8 cellular contexts compared by ENCODE assay signal in genomic region chr17:37107406-37108083, GRCh38.
DNase-seq lines count a peak whose midpoint lies in the region; ATAC-seq and TF ChIP-seq lines count a peak whose summit lies in the region.
"Had no signal": no experiment of that assay in that cellular context is flagged by ENCODE, and none has a peak within 500 bp of the region (broad histone marks: within the 10 kb centered on the region; RNA-seq: fewer than 3 reads in every experiment).

No MANE protein-coding gene starts in this region.

- ATAC-seq in right lobe of liver, result peak; percentile 99
- peak; percentile 44 to 87 for ATAC-seq in upper lobe of left lung (ENCODE audit: low FRiP score in 2 of 2)

- H3K27me3 ChIP-seq in right lobe of liver (no peaks in the 10 kb centered on the region), upper lobe of left lung (no peaks in the 10 kb centered on the region)

- intact Hi-C loops in right lobe of liver (cut with DNase I), result no loop called here

- no peak for TF ChIP-seq EP300 in upper lobe of left lung (IDR thresholded peaks at IDR 0.05)

- H3K4me3 ChIP-seq in epithelial cell of esophagus (ENCODE audit: low read length) (no peak overlapping the region), right lobe of liver (no peak overlapping the region), upper lobe of left lung (no peak overlapping the region)

- peak overlapping the region in 1 of 3 donors; percentile 22 for H3K27ac ChIP-seq in right lobe of liver
- H3K27ac ChIP-seq in upper lobe of left lung, result no peak overlapping the region

- H3K4me1 ChIP-seq in right lobe of liver, result peaks cover 0 to 16% (median 3%) of the 10 kb centered on the region in 4 donors
- peaks cover 0 to 6% (median 0%) of the 10 kb centered on the region in 4 donors for H3K4me1 ChIP-seq in upper lobe of left lung

- H3K9me3 ChIP-seq in right lobe of liver (no peaks in the 10 kb centered on the region), upper lobe of left lung (no peaks in the 10 kb centered on the region)

- TF ChIP-seq POLR2A in right lobe of liver (IDR thresholded peaks at IDR 0.05), result no peak
- TF ChIP-seq POLR2A in upper lobe of left lung (IDR thresholded peaks at IDR 0.05), result no peak

- 30% methylated on average over 5 of the region's 7 CpGs for WGBS in right lobe of liver (ENCODE audit: insufficient coverage, low coverage, low lambda C conversion rate, missing lambda C conversion rate)
- WGBS in upper lobe of left lung, 2 donors, result 69 to 82% methylated on average over 5 to 7 of the region's 7 CpGs

- peak; percentile 1 for DNase-seq in NCI-H2196 treated with DMSO at 0.1 percent for 48 hours (lab: John Stamatoyannopoulos, UW; ENCODE audit: unreplicated experiment)
- peak; percentile 66 for DNase-seq in epithelial cell of esophagus (ENCODE audit: low read depth)
- peak; percentile 85 to 91 (median 90) for DNase-seq in right lobe of liver
- DNase-seq in upper lobe of left lung, result peak; percentile 76 to 86
- no peak for DNase-seq in NCI-H2081 treated with DMSO at 0.1 percent for 48 hours (lab: John Stamatoyannopoulos, UW)
- no peak for DNase-seq in DMS114 treated with DMSO at 0.1 percent for 48 hours (lab: John Stamatoyannopoulos, UW; ENCODE audit: unreplicated experiment)
- DNase-seq in activated naive CD4-positive, alpha-beta T cell treated with anti-CD3 and anti-CD28 coated beads, Interleukin-2, amount 50 U/mL, for 16 hours, result no peak
- DNase-seq: activated gamma-delta T cell had no signal

- peaks cover 0 to 62% (median 6%) of the 10 kb centered on the region in 4 donors for H3K36me3 ChIP-seq in right lobe of liver
- peaks cover 6 to 53% (median 21%) of the 10 kb centered on the region in 4 donors for H3K36me3 ChIP-seq in upper lobe of left lung

- TF ChIP-seq CTCF in epithelial cell of esophagus (IDR thresholded peaks at IDR 0.05; ENCODE audit: insufficient read depth, low read depth, low read length, missing control alignments), result no peak
- peak in 1 of 4 donors; percentile 4 for TF ChIP-seq CTCF in right lobe of liver (IDR thresholded peaks at IDR 0.05)
- TF ChIP-seq CTCF in upper lobe of left lung (IDR thresholded peaks at IDR 0.05), result no peak

Comparison
In these comparisons a context has a peak if more than half of its experiments do, and no peak if none do; other contexts are left out.
1. DNase-seq: peak in NCI-H2196 treated with DMSO at 0.1 percent for 48 hours (single experiment), epithelial cell of esophagus (single experiment), right lobe of liver (3 of 3) and upper lobe of left lung (2 of 2); none in NCI-H2081 treated with DMSO at 0.1 percent for 48 hours (single experiment), DMS114 treated with DMSO at 0.1 percent for 48 hours (single experiment) and activated naive CD4-positive, alpha-beta T cell treated with anti-CD3 and anti-CD28 coated beads, Interleukin-2, amount 50 U/mL, for 16 hours (single experiment).